1 cellular context compared by ENCODE assay signal in genomic region chr12:28966049-28966778, GRCh38.
TF ChIP-seq lines count a peak whose summit lies in the region.

No MANE protein-coding gene starts in this region.

TF ChIP-seq in GM23338, 12 proteins besides CTCF, POLR2A, EP300 and RAD21 (continued from another document):
- TF ChIP-seq ETS1 (IDR thresholded peaks at IDR 0.05) (no peak), ZNF462 (CRISPR knock-in tag; IDR thresholded peaks at IDR 0.05) (no peak), ZNF114 (CRISPR knock-in tag; IDR thresholded peaks at IDR 0.05) (no peak), ZNF331 (CRISPR knock-in tag; IDR thresholded peaks at IDR 0.05; ENCODE audit: low read depth) (no peak), EZH2 (IDR thresholded peaks at IDR 0.05; ENCODE audit: low read depth, unreplicated experiment) (no peak), EZH2phosphoT487 (IDR thresholded peaks at IDR 0.05; ENCODE audit: unreplicated experiment) (no peak), CREB1 (CRISPR knock-in tag; IDR thresholded peaks at IDR 0.05; ENCODE audit: low read depth) (no peak), REST (IDR thresholded peaks at IDR 0.05; ENCODE audit: unreplicated experiment) (no peak), NANOG (IDR thresholded peaks at IDR 0.05; ENCODE audit: borderline replicate concordance) (no peak), POLR2AphosphoS5 (IDR thresholded peaks at IDR 0.05; ENCODE audit: low read depth) (no peak)
